Comparison of ENCODE assay signal across 8 cellular contexts in the genomic region with DNA sequence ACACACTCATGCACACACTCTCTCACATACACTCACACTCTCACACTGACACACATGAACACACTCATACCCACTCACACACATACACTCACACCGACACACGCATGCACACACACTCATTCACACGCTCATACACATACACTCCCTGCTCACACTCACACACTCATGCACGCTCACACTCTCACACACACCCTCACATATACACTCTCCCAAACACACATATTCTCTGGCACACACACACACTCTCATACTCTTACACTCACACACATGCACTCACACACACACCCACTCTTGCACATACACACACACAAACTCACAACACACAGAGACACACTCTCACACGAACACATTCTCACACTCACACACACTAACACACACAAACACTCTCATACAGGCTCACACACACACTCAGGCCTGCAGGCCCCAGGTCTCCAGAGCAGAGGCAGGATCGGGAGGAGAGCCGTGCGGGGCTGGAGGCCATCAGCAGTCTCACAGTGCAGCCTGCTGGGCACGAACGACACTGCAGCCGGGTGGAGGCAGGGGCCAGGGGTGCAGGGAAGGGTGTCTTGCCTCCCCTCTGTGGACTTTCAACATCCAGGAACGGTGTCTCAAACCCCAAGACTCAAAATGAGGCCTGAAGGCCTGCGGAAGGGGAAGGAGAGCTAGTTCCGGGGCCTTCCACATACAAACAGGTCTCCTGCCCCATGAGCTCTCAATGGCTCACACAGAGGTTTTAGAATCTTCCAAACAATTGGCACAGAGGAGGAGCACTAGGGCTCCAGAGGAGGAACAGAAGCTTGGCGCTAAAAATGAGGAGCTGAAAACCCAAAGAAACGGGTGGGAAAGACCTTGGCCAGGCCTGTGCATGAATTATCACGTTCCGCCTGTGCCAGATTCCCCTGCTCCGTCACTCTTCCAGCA.
A peak's percentile ranks its signal among the peaks of the same experiment; 100 is the strongest.
DNase-seq lines count a peak whose midpoint lies in the region; ATAC-seq and TF ChIP-seq lines count a peak whose summit lies in the region.

No MANE protein-coding gene starts in this region.

- DNase-seq in AG20443 (ENCODE audit: low spot score): peak; percentile 71
- peak; percentile 36 for DNase-seq in GM23248
- peak; percentile 39 for DNase-seq in iPS DF 6.9 (ENCODE audit: low read depth, low spot score)
- no peak for DNase-seq in thoracic aorta (ENCODE audit: low spot score)
- no peak for DNase-seq in Kasumi-1 (lab: John Stamatoyannopoulos, UW)
- DNase-seq in gastrocnemius medialis: no peak
- DNase-seq in T-helper 17 cell: no peak

- no peaks in the 10 kb centered on the region for H3F3A ChIP-seq in GM23248 (ENCODE audit: insufficient read depth)

- H3K9me2 ChIP-seq in GM23248 (ENCODE audit: insufficient read depth): no peaks in the 10 kb centered on the region

- no peak for TF ChIP-seq POLR2A in gastrocnemius medialis (IDR thresholded peaks at IDR 0.05)

- H3K27me3 Mint-ChIP-seq in T-helper 17 cell: peaks cover 19% of the 10 kb centered on the region

- WGBS in GM23248 (ENCODE audit: low coverage in 1 of 2, low lambda C conversion rate in 2 of 2, missing lambda C conversion rate in 2 of 2), 2 experiments: 61 to 63% methylated on average over 19 of the region's 19 CpGs
- WGBS in iPS DF 6.9 (ENCODE audit: insufficient coverage, insufficient read length): 100% methylated on average over 5 of the region's 19 CpGs

- no peaks in the 10 kb centered on the region for H3K79me2 ChIP-seq in GM23248 (ENCODE audit: insufficient read depth)

- in situ Hi-C loops in GM23248 (cut with MboI): no loop called here
- in situ Hi-C loops in gastrocnemius medialis (cut with MboI; ENCODE audit: low sequenced_read_pairs in 4 of 4): no loop called here

- TF ChIP-seq CTCF in VCaP (conservative IDR thresholded peaks at IDR 0.05) (peak; percentile 95), thoracic aorta (IDR thresholded peaks at IDR 0.05) (peak; percentile 56), gastrocnemius medialis (IDR thresholded peaks at IDR 0.05 in 4 of 5, conservative IDR thresholded peaks at IDR 0.05 in 1 of 5) (peak in 1 of 5 experiments; percentile 19)

- H3K9me3 ChIP-seq in GM23248 (ENCODE audit: low read depth) (no peaks in the 10 kb centered on the region), iPS DF 6.9 (ENCODE audit: control insufficient read depth, insufficient read depth, low read length) (no peaks in the 10 kb centered on the region), thoracic aorta (no peaks in the 10 kb centered on the region), gastrocnemius medialis (no peaks in the 10 kb centered on the region), T-helper 17 cell (ENCODE audit: control insufficient read depth, low read length, poor library complexity, severe bottlenecking) (no peaks in the 10 kb centered on the region)

- H3K4me1 Mint-ChIP-seq in T-helper 17 cell: no peaks in the 10 kb centered on the region

- H3K36me3 ChIP-seq in GM23248 (ENCODE audit: low read depth): no peaks in the 10 kb centered on the region
- no peaks in the 10 kb centered on the region for H3K36me3 ChIP-seq in iPS DF 6.9 (ENCODE audit: control insufficient read depth, insufficient read depth, low read length)
- no peaks in the 10 kb centered on the region for H3K36me3 ChIP-seq in thoracic aorta
- H3K36me3 ChIP-seq in gastrocnemius medialis: no peaks in the 10 kb centered on the region

- no peak overlapping the region for H3K4me3 Mint-ChIP-seq in T-helper 17 cell

- no peak for ATAC-seq in thoracic aorta (ENCODE audit: insufficient number of reproducible peaks, low FRiP score, low read depth)
- no peak for ATAC-seq in gastrocnemius medialis
- ATAC-seq in T-helper 17 cell: no peak

- no peak overlapping the region for H3K4me2 ChIP-seq in GM23248 (ENCODE audit: unreplicated experiment)

- no peaks in the 10 kb centered on the region; the same call in 1 of the 2 replicates for H3K27me3 ChIP-seq in GM23248 (replicated peaks; ENCODE audit: insufficient read depth)
- H3K27me3 ChIP-seq in iPS DF 6.9 (ENCODE audit: control insufficient read depth, insufficient read depth, low read length): no peaks in the 10 kb centered on the region
- no peaks in the 10 kb centered on the region for H3K27me3 ChIP-seq in thoracic aorta (replicated peaks; ENCODE audit: insufficient read depth)
- no peaks in the 10 kb centered on the region for H3K27me3 ChIP-seq in gastrocnemius medialis

- H3K4me1 ChIP-seq in GM23248 (ENCODE audit: insufficient read depth) (no peaks in the 10 kb centered on the region), iPS DF 6.9 (ENCODE audit: control insufficient read depth, insufficient read depth, low read length) (no peaks in the 10 kb centered on the region), thoracic aorta (ENCODE audit: control insufficient read depth in 1 of 2, low read depth in 2 of 2) (peaks cover 0 to 17% of the 10 kb centered on the region in 2 donors), gastrocnemius medialis (no peaks in the 10 kb centered on the region)

- H3K27ac Mint-ChIP-seq in T-helper 17 cell: no peak overlapping the region

- no peak overlapping the region for H3K4me3 ChIP-seq in GM23248
- no peak overlapping the region for H3K4me3 ChIP-seq in iPS DF 6.9 (ENCODE audit: low read length)
- no peak overlapping the region for H3K4me3 ChIP-seq in thoracic aorta
- no peak overlapping the region for H3K4me3 ChIP-seq in gastrocnemius medialis

- H4K20me1 ChIP-seq in GM23248 (ENCODE audit: insufficient read depth): no peaks in the 10 kb centered on the region

- no peak overlapping the region for H2AFZ ChIP-seq in GM23248

- intact Hi-C loops in gastrocnemius medialis (cut with DNase I; ENCODE audit: low total_unique reads): no loop called here

- no peaks in the 10 kb centered on the region for H3K36me3 Mint-ChIP-seq in T-helper 17 cell (ENCODE audit: low read depth)

- no peak overlapping the region for H3K27ac ChIP-seq in GM23248
- no peak overlapping the region for H3K27ac ChIP-seq in VCaP
- H3K27ac ChIP-seq in iPS DF 6.9 (ENCODE audit: low read length): no peak overlapping the region
- H3K27ac ChIP-seq in thoracic aorta: no peak overlapping the region
- H3K27ac ChIP-seq in gastrocnemius medialis: no peak overlapping the region

- H3K9ac ChIP-seq in GM23248: no peak overlapping the region

Comparison
In these comparisons a context has a peak if more than half of its experiments do, and no peak if none do; other contexts are left out.
1. DNase-seq: peak in AG20443 (single experiment), GM23248 (single experiment) and iPS DF 6.9 (single experiment); none in thoracic aorta (single experiment), Kasumi-1 (0 of 2), gastrocnemius medialis (0 of 2) and T-helper 17 cell (0 of 3).